In genomic region chr1:921011-921837, GRCh38 we compare ENCODE assay signal across 8 cellular contexts. TPM values are rescaled to one million over a fixed set of nuclear protein-coding genes. Genes with fewer than 3 reads are reported as not detected.
A peak's percentile ranks its signal among the peaks of the same experiment; 100 is the strongest.
DNase-seq lines count a peak whose midpoint lies in the region; ATAC-seq and TF ChIP-seq lines count a peak whose summit lies in the region.

No MANE protein-coding gene starts in this region.

- TF ChIP-seq POLR2A in Peyer's patch (IDR thresholded peaks at IDR 0.05) = no peak
- TF ChIP-seq POLR2A in lower leg skin (IDR thresholded peaks at IDR 0.05) = no peak

- H3K4me3 Mint-ChIP-seq in chondrocyte (ENCODE audit: unreplicated experiment) = no peak overlapping the region

- no peaks in the 10 kb centered on the region for H3K9me3 Mint-ChIP-seq in chondrocyte (ENCODE audit: low read depth)

- H3K4me1 ChIP-seq in DND-41 (ENCODE audit: insufficient read depth, low read length) (peaks cover 35% of the 10 kb centered on the region), Peyer's patch (peaks cover 0 to 67% (median 24%) of the 10 kb centered on the region in 4 donors)

- WGBS in lower leg skin, 2 donors = 24 to 26% methylated on average over 26 to 28 of the region's 38 CpGs

- H4K20me1 ChIP-seq in DND-41 (ENCODE audit: insufficient read depth, low read length) = peaks cover 74% of the 10 kb centered on the region

- H3K36me3 Mint-ChIP-seq in chondrocyte (ENCODE audit: low read depth) = no peaks in the 10 kb centered on the region

- in situ Hi-C loops in KBM-7 (cut with MboI; ENCODE audit: low pct_unique_long_range_greater_than_20kb, low sequenced_read_pairs) = no loop called here

- no peaks in the 10 kb centered on the region for H3K79me2 ChIP-seq in DND-41 (ENCODE audit: insufficient read depth, low read length)

- no peak overlapping the region for H2AFZ ChIP-seq in DND-41 (ENCODE audit: low read depth, low read length)

- DNase-seq in DND-41 (peak; percentile 69), KBM-7 (peak; percentile 86), Peyer's patch (peak in 2 of 3 donors; percentile 70 to 71), chondrocyte (ENCODE audit: low spot score) (no peak), left lobe of liver (ENCODE audit: low spot score) (no peak), superior temporal gyrus (ENCODE audit: extremely low spot score) (peak; percentile 61), lower leg skin (ENCODE audit: low spot score in 2 of 2) (no peak)

- peaks cover 73% of the 10 kb centered on the region for H3K27me3 ChIP-seq in DND-41 (ENCODE audit: insufficient read depth, low read length, poor library complexity)
- peaks cover 0 to 64% of the 10 kb centered on the region in 2 donors for H3K27me3 ChIP-seq in Peyer's patch

- H3K27ac Mint-ChIP-seq in chondrocyte (ENCODE audit: unreplicated experiment) = no peak overlapping the region

- H3K4me1 Mint-ChIP-seq in chondrocyte (ENCODE audit: low read depth) = peaks cover 19% of the 10 kb centered on the region

- H3K27ac ChIP-seq in DND-41 (ENCODE audit: low read length) (no peak overlapping the region), Peyer's patch (no peak overlapping the region)

- H3K4me2 ChIP-seq in DND-41 (ENCODE audit: insufficient read depth, low read length) = peak overlapping the region; percentile 47

- H3K9me3 ChIP-seq in DND-41 (ENCODE audit: insufficient read depth, low read length, severe bottlenecking) = no peaks in the 10 kb centered on the region
- no peaks in the 10 kb centered on the region for H3K9me3 ChIP-seq in Peyer's patch

- H3K4me3 ChIP-seq in DND-41 (ENCODE audit: low read depth in 1 of 2, low read length in 2 of 2) (0 out of 4 replicates have a peak overlapping the region, but pooled peaks of 1 of the 2 experiments have one; percentile 28), Peyer's patch (peak overlapping the region in 1 of 4 donors; percentile 17), lower leg skin (ENCODE audit: low read depth, poor library complexity, severe bottlenecking) (no peak overlapping the region)

- no peak overlapping the region for H3K9ac ChIP-seq in DND-41 (ENCODE audit: low read depth, low read length)

- intact Hi-C loops in lower leg skin (cut with DNase I; ENCODE audit: low total_unique reads) = no loop called here

- ATAC-seq in DND-41 (ENCODE audit: insufficient read depth, low read depth) (peak; percentile 78), left lobe of liver (peak; percentile 75), HG03196 (IDR thresholded peaks at IDR 0.05; ENCODE audit: unreplicated experiment) (no peak)

- TF ChIP-seq CTCF in DND-41 (IDR thresholded peaks at IDR 0.05; ENCODE audit: borderline replicate concordance, extremely low read depth, low read length, poor library complexity, severe bottlenecking) = peak; percentile 47
- peak in 5 of 6 experiments; percentile 20 to 51 (median 46) for TF ChIP-seq CTCF in Peyer's patch (IDR thresholded peaks at IDR 0.05)
- TF ChIP-seq CTCF in chondrocyte (IDR thresholded peaks at IDR 0.05) = peak; percentile 77
- peak in 1 of 3 donors; percentile 27 for TF ChIP-seq CTCF in lower leg skin (IDR thresholded peaks at IDR 0.05)

- peaks cover 14% of the 10 kb centered on the region for H3K27me3 Mint-ChIP-seq in chondrocyte (ENCODE audit: low read depth)

- H3K36me3 ChIP-seq in DND-41 (ENCODE audit: insufficient read depth, low read length) = no peaks in the 10 kb centered on the region
- H3K36me3 ChIP-seq in Peyer's patch = no peaks in the 10 kb centered on the region

RNA-seq across cellular contexts. Expression of gene SAMD11, which starts 2.5 kb away (rescaled TPM):
- total RNA-seq in Peyer's patch (1 to 10 TPM; 1.1 to 5.0 (median 2.2) TPM), chondrocyte (3.1 to 73.8 TPM (median 3.4 TPM) in 3 replicates), left lobe of liver (4.9 TPM), lower leg skin (1 to 10 TPM in 2 of 4 donors, under 1 TPM in 1, not detected in 1; 0.44 to 1.9 (median 1.7) TPM)

RNA-seq across cellular contexts. Expression of gene NOC2L, which starts 37.8 kb away (rescaled TPM):
- total RNA-seq in Peyer's patch (10 to 100 TPM; 18.2 to 58.6 (median 39.9) TPM), chondrocyte (50.6 to 63.8 TPM (median 52.0 TPM) in 3 replicates), left lobe of liver (32.5 TPM), lower leg skin (10 to 100 TPM; 44.7 to 67.8 (median 59.6) TPM)

RNA-seq across cellular contexts. Expression of gene KLHL17, which starts 39.2 kb away (rescaled TPM):
- total RNA-seq in Peyer's patch = 10 to 100 TPM; 14.9 to 17.0 (median 15.8) TPM
- total RNA-seq in chondrocyte = 17.4 to 24.3 TPM (median 19.1 TPM) in 3 replicates
- 7.3 TPM for total RNA-seq in left lobe of liver
- total RNA-seq in lower leg skin = 10 to 100 TPM in 3 of 4 donors, 1 to 10 TPM in 1; 9.7 to 30.9 (median 16.3) TPM

RNA-seq across cellular contexts. Expression of gene PLEKHN1, which starts 45.1 kb away (rescaled TPM):
- total RNA-seq in Peyer's patch = under 1 TPM in 3 of 4 donors, not detected in 1; 0.40 to 0.83 (median 0.47) TPM
- 0.17 to 0.73 TPM (median 0.38 TPM) in 3 replicates for total RNA-seq in chondrocyte
- total RNA-seq in left lobe of liver = 0.28 TPM
- 100 to 1,000 TPM in 1 of 4 donors, 10 to 100 TPM in 3; 38.7 to 109 (median 45.3) TPM for total RNA-seq in lower leg skin

Comparison
In these comparisons a context has a peak if more than half of its experiments do, and no peak if none do; other contexts are left out.
1. DNase-seq: peak in DND-41 (single experiment), KBM-7 (single experiment), Peyer's patch (2 of 3) and superior temporal gyrus (single experiment); none in chondrocyte (single experiment), left lobe of liver (single experiment) and lower leg skin (0 of 2).